In genomic region chr17:77125432-77125901, GRCh38 we compare ENCODE assay signal across 10 cellular contexts. TPM values are rescaled to one million over a fixed set of nuclear protein-coding genes. Genes with fewer than 3 reads are reported as not detected.
DNase-seq lines count a peak whose midpoint lies in the region; ATAC-seq, FAIRE-seq and TF ChIP-seq lines count a peak whose summit lies in the region.
"Had no signal": no experiment of that assay in that cellular context is flagged by ENCODE, and none has a peak within 500 bp of the region (broad histone marks: within the 10 kb centered on the region; RNA-seq: fewer than 3 reads in every experiment).

No MANE protein-coding gene starts in this region.

- no peak for TF ChIP-seq RAD21 in IMR-90 (IDR thresholded peaks at IDR 0.05; ENCODE audit: low read length)

- intact Hi-C loops in IMR-90 (cut with micrococcal nuclease): loop anchor here (2.0 kb wide), 1 partner anchor 29 kb away; no protein-coding TSS in a partner anchor
- intact Hi-C loops in sciatic nerve (cut with DNase I): no loop called here

- H3K9me3 ChIP-seq in IMR-90 (ENCODE audit: control insufficient read depth, insufficient read depth, low read length) (no peaks in the 10 kb centered on the region), lung (ENCODE audit: control insufficient read depth in 2 of 2, insufficient read depth in 1 of 2, low read length in 1 of 2) (no peaks in the 10 kb centered on the region)

- H3K4ac ChIP-seq in IMR-90 (ENCODE audit: low read depth, low read length): peak overlapping the region; percentile 99

- no peak for TF ChIP-seq POLR2A in IMR-90 (IDR thresholded peaks at IDR 0.05; ENCODE audit: low read depth, low read length)

- 0% methylated on average over 1 of the region's 8 CpGs; no CpG with 5 or more reads in 1 of the 2 experiments for WGBS in IMR-90 (ENCODE audit: extremely low coverage in 2 of 2, insufficient read length in 1 of 2), 2 experiments
- 58 to 64% methylated on average over 8 of the region's 8 CpGs for WGBS in lung, 2 donors

- peak overlapping the region; percentile 48; the same call in 1 of the 2 replicates for H3K56ac ChIP-seq in IMR-90 (ENCODE audit: extremely low read depth, insufficient read depth, low read length)

- peak overlapping the region; percentile 91 for H2BK5ac ChIP-seq in IMR-90 (ENCODE audit: low read depth, low read length, poor library complexity, severe bottlenecking)

- H3K4me3 ChIP-seq in IMR-90 (ENCODE audit: insufficient read depth, low read depth, low read length): no peak overlapping the region
- H3K4me3 ChIP-seq in bronchial epithelial cell (ENCODE audit: low read depth, low read length): no peak overlapping the region
- no peak overlapping the region for H3K4me3 ChIP-seq in lung
- no peak overlapping the region for H3K4me3 ChIP-seq in H7 (ENCODE audit: insufficient read depth, low read depth, low read length)

- H3K18ac ChIP-seq in IMR-90 (ENCODE audit: low read depth, low read length): peak overlapping the region; percentile 29; the same call in 1 of the 2 replicates

- POLR2A ChIA-PET in IMR-90 (lab: Charles Lee; ENCODE audit: unreplicated experiment): interaction anchor here (0.6 kb wide), 1 partner anchor 108 kb away, joined by 8 read pairs; no protein-coding TSS in a partner anchor

- H3K36me3 ChIP-seq in IMR-90 (ENCODE audit: control insufficient read depth, insufficient read depth, low read length): no peaks in the 10 kb centered on the region
- no peaks in the 10 kb centered on the region for H3K36me3 ChIP-seq in bronchial epithelial cell (ENCODE audit: control insufficient read depth, insufficient read depth, low read length)
- no peaks in the 10 kb centered on the region for H3K36me3 ChIP-seq in lung (ENCODE audit: control insufficient read depth in 2 of 2, insufficient read depth in 2 of 2, low read length in 2 of 2)
- no peaks in the 10 kb centered on the region for H3K36me3 ChIP-seq in H7 (replicated peaks; ENCODE audit: control insufficient read depth, insufficient read depth, low read length)

- H2AK9ac ChIP-seq in IMR-90 (replicated peaks; ENCODE audit: low read depth, low read length, poor library complexity): peak overlapping the region; percentile 85

- DNase-seq in AG08396 (ENCODE audit: low spot score) (peak; percentile 74), IMR-90 (peak; percentile 91), bronchial epithelial cell (ENCODE audit: low read depth) (peak; percentile 94), lung (ENCODE audit: low spot score) (no peak), cerebellar nuclear complex (lab: John Stamatoyannopoulos, UW) (no peak), sciatic nerve (ENCODE audit: low spot score) (no peak), H7 (no peak)
- no peak for DNase-seq in stimulated activated CD4-positive, alpha-beta T cell treated with anti-CD3 and anti-CD28 coated beads, Interleukin-2, amount 100 ng/mL, for 24 hours
- DNase-seq: activated CD8-positive, alpha-beta memory T cell treated with anti-CD3 and anti-CD28 coated beads, Interleukin-2, amount 10 ng/mL, durations not matched to agents 7 days and 5 days; stimulated activated CD4-positive, alpha-beta T cell treated with anti-CD3 and anti-CD28 coated beads, Interleukin-4, amount 100 ng/mL, for 4 hours had no signal

- no peak overlapping the region for H3K4me2 ChIP-seq in IMR-90 (ENCODE audit: low read depth, low read length)

- ATAC-seq in IMR-90 (ENCODE audit: low read depth) (peak; percentile 60), lung (ENCODE audit: insufficient read depth, low FRiP score) (no peak), sciatic nerve (no peak)
- ATAC-seq: activated CD8-positive, alpha-beta memory T cell treated with anti-CD3 and anti-CD28 coated beads, Interleukin-2, amount 10 ng/mL, durations not matched to agents 7 days and 5 days had no signal

- H3K79me1 ChIP-seq in IMR-90 (ENCODE audit: low read depth in 1 of 2, low read length in 2 of 2): peaks cover 0 to 22% of the 10 kb centered on the region in 2 experiments; a peak in 3 of 4 replicates

- peak overlapping the region; percentile 98 for H2BK120ac ChIP-seq in IMR-90 (ENCODE audit: low read depth, low read length)

- TF ChIP-seq CTCF in IMR-90 (conservative IDR thresholded peaks at IDR 0.05; ENCODE audit: low read depth, low read length): no peak
- no peak for TF ChIP-seq CTCF in bronchial epithelial cell (IDR thresholded peaks at IDR 0.05; ENCODE audit: insufficient read depth, low read length, severe bottlenecking)
- no peak for TF ChIP-seq CTCF in lung (IDR thresholded peaks at IDR 0.05; ENCODE audit: control extremely low read depth, extremely low read depth)

- peak overlapping the region; percentile 99; the same call in 2 of the 3 replicates for H2BK15ac ChIP-seq in IMR-90 (ENCODE audit: low read depth, low read length)

- CTCF ChIA-PET in IMR-90 (lab: Yijun Ruan, JAX): interaction anchor here (0.7 kb wide), 1 partner anchor 122 kb away, joined by 3 read pairs; no protein-coding TSS in a partner anchor

- H3K27ac ChIP-seq in IMR-90 (ENCODE audit: insufficient read depth, low read length): peak overlapping the region; percentile 49
- H3K27ac ChIP-seq in lung (ENCODE audit: low read depth in 1 of 2, low read length in 1 of 2): peak overlapping the region; percentile 59 to 71

- H2AK5ac ChIP-seq in IMR-90 (ENCODE audit: low read depth, low read length): peak overlapping the region; percentile 94

- peak overlapping the region; percentile 79 for H2AFZ ChIP-seq in IMR-90 (replicated peaks; ENCODE audit: low read length, poor library complexity)

- peaks cover 34% of the 10 kb centered on the region for H3K4me1 ChIP-seq in IMR-90 (ENCODE audit: control insufficient read depth, insufficient read depth, low read length)
- H3K4me1 ChIP-seq in lung (ENCODE audit: control insufficient read depth in 2 of 2, insufficient read depth in 2 of 2, low read length in 2 of 2): peaks cover 3 to 15% of the 10 kb centered on the region in 2 donors

- peak overlapping the region; percentile 95 for H4K91ac ChIP-seq in IMR-90 (ENCODE audit: insufficient read depth, low read depth, low read length)

- no peaks in the 10 kb centered on the region for H4K20me1 ChIP-seq in IMR-90 (ENCODE audit: insufficient read depth, low read length)

- H3K9ac ChIP-seq in IMR-90 (ENCODE audit: low read depth, low read length): no peak overlapping the region

- H3K27me3 ChIP-seq in IMR-90 (ENCODE audit: control insufficient read depth, insufficient read depth, low read length) (no peaks in the 10 kb centered on the region), bronchial epithelial cell (ENCODE audit: control insufficient read depth, insufficient read depth, low read length) (no peaks in the 10 kb centered on the region), lung (ENCODE audit: control insufficient read depth, insufficient read depth) (no peaks in the 10 kb centered on the region), H7 (ENCODE audit: control insufficient read depth, insufficient read depth, low read length) (no peaks in the 10 kb centered on the region)

- no peak for FAIRE-seq in bronchial epithelial cell (lab: Jason Lieb, UNC)

- H3K14ac ChIP-seq in IMR-90 (replicated peaks; ENCODE audit: low read depth, low read length): peak overlapping the region; percentile 88

- peak overlapping the region; percentile 26; the same call in 1 of the 2 replicates for H4K5ac ChIP-seq in IMR-90 (ENCODE audit: low read depth, low read length)

- in situ Hi-C loops in IMR-90 (cut with MboI; ENCODE audit: low sequenced_read_pairs): no loop called here

- peak overlapping the region; percentile 30 to 96 for H4K8ac ChIP-seq in IMR-90 (ENCODE audit: low read depth in 2 of 2, low read length in 2 of 2)

- dilution Hi-C loops in IMR-90 (cut with HindIII; ENCODE audit: low sequenced_read_pairs, unreplicated experiment): no loop called here

- H2BK20ac ChIP-seq in IMR-90 (ENCODE audit: low read depth, low read length): peak overlapping the region; percentile 99

- BruUV-seq in IMR-90 (replicated peaks; lab: Mats Ljungman, UMichigan): no TSS peak

- H3K23ac ChIP-seq in IMR-90 (ENCODE audit: low read depth, low read length): peak overlapping the region; percentile 87; the same call in 1 of the 2 replicates

- peaks cover 39% of the 10 kb centered on the region for H3K9me1 ChIP-seq in IMR-90 (ENCODE audit: insufficient read depth, low read length)

TF ChIP-seq in IMR-90, 13 proteins besides CTCF, POLR2A, EP300 and RAD21:
- TF ChIP-seq MXI1 (IDR thresholded peaks at IDR 0.05; ENCODE audit: borderline replicate concordance, low read depth, low read length) (no peak), CEBPB (IDR thresholded peaks at IDR 0.05; ENCODE audit: low read depth, low read length) (no peak), USF2 (IDR thresholded peaks at IDR 0.05; ENCODE audit: low read depth, low read length) (peak; percentile 10; the same call in 1 of the 2 replicates), CHD1 (IDR thresholded peaks at IDR 0.05; ENCODE audit: low read depth, low read length) (no peak), FOS (IDR thresholded peaks at IDR 0.05; ENCODE audit: low read depth, low read length) (peak; percentile 22; the same call in 1 of the 2 replicates)
TF ChIP-seq in IMR-90: peak in this region for 2.

RNA-seq across cellular contexts. Expression of gene SEC14L1, which starts 15.3 kb away (rescaled TPM):
- 24.9 and 27.8 TPM in 2 replicates for total RNA-seq in IMR-90 (2012; rRNA removed)
- 32.5 and 35.8 TPM in 2 replicates for polyA plus RNA-seq in IMR-90 (2012; rRNA removed)
- 19.2 and 30.0 TPM in 2 replicates for polyA plus RNA-seq in IMR-90 (2012; cell fraction: cytosol; rRNA removed)
- 40.3 and 52.3 TPM in 2 replicates for polyA plus RNA-seq in IMR-90 (2012; cell fraction: nucleus; rRNA removed; ENCODE audit: low replicate concordance)
- 21.6 and 25.3 TPM in 2 replicates for total RNA-seq in bronchial epithelial cell
- total RNA-seq in lung: 100 to 1,000 TPM; 156 to 171 TPM
- polyA plus RNA-seq in lung: 100 to 1,000 TPM in 1 of 2 donors, 10 to 100 TPM in 1; 41.6 to 114 TPM
- total RNA-seq in sciatic nerve: 130 TPM
- 45.9 and 68.3 TPM in 2 replicates for total RNA-seq in H7 (2014; rRNA removed; shearing (Covaris generic))

Comparison
In these comparisons a context has a peak if more than half of its experiments do, and no peak if none do; other contexts are left out.
1. DNase-seq: peak in AG08396 (single experiment), IMR-90 (single experiment) and bronchial epithelial cell (single experiment); none in lung (single experiment), cerebellar nuclear complex (0 of 2), sciatic nerve (single experiment), stimulated activated CD4-positive, alpha-beta T cell treated with anti-CD3 and anti-CD28 coated beads, Interleukin-2, amount 100 ng/mL, for 24 hours (0 of 2) and H7 (single experiment).